In genomic region chr2:238427435-238428162, GRCh38 we compare ENCODE assay signal across 7 cellular contexts. TPM values are rescaled to one million over a fixed set of nuclear protein-coding genes. Genes with fewer than 3 reads are reported as not detected.
DNase-seq lines count a peak whose midpoint lies in the region; ATAC-seq and TF ChIP-seq lines count a peak whose summit lies in the region.

No MANE protein-coding gene starts in this region.

- ATAC-seq in GM19395 (IDR thresholded peaks at IDR 0.05; ENCODE audit: unreplicated experiment) = peak; percentile 26

- 0 out of 2 replicates have a peak, but pooled peaks cover 3% of the 10 kb centered on the region for H3K9me3 ChIP-seq in HUES6 (ENCODE audit: control insufficient read depth, insufficient read depth, low read depth, low read length)

- WGBS in lower leg skin, 2 donors = 9 to 16% methylated on average over 9 to 16 of the region's 20 CpGs
- WGBS in urinary bladder = 7% methylated on average over 20 of the region's 20 CpGs

- intact Hi-C loops in lower leg skin (cut with DNase I; ENCODE audit: low total_unique reads) = no loop called here

- peaks cover 9% of the 10 kb centered on the region for H3K36me3 ChIP-seq in HUES6 (ENCODE audit: control insufficient read depth, insufficient read depth, low read length)
- peaks cover 8% of the 10 kb centered on the region for H3K36me3 ChIP-seq in brain microvascular endothelial cell (replicated peaks)
- no peaks in the 10 kb centered on the region for H3K36me3 ChIP-seq in urinary bladder (ENCODE audit: insufficient read depth)

- TF ChIP-seq CTCF in brain microvascular endothelial cell (IDR thresholded peaks at IDR 0.05; ENCODE audit: low read depth, low read length, missing control alignments) = no peak
- TF ChIP-seq CTCF in lower leg skin (IDR thresholded peaks at IDR 0.05) = no peak

- in situ Hi-C loops in brain microvascular endothelial cell (cut with HindIII; ENCODE audit: low pct_ligation_motif_present, low sequenced_read_pairs) = no loop called here

- TF ChIP-seq POLR2A in lower leg skin (IDR thresholded peaks at IDR 0.05) = no peak

- H3K4me3 ChIP-seq in HUES6 (ENCODE audit: low read depth, low read length) (peak overlapping the region; percentile 80), brain microvascular endothelial cell (ENCODE audit: low read depth, low read length) (peak overlapping the region; percentile 81), lower leg skin (ENCODE audit: low read depth, poor library complexity, severe bottlenecking) (peak overlapping the region; percentile 72), urinary bladder (ENCODE audit: low read depth, low read length) (peak overlapping the region; percentile 93)

- H3K4me1 ChIP-seq in HUES6 (ENCODE audit: control insufficient read depth, insufficient read depth, low read length) (peaks cover 8% of the 10 kb centered on the region; the same call in 1 of the 2 replicates), urinary bladder (ENCODE audit: insufficient read depth) (peaks cover 2% of the 10 kb centered on the region)

- H3K27me3 ChIP-seq in HUES6 (ENCODE audit: control insufficient read depth, insufficient read depth, low read length) = no peaks in the 10 kb centered on the region
- no peaks in the 10 kb centered on the region for H3K27me3 ChIP-seq in brain microvascular endothelial cell (replicated peaks)

- peak overlapping the region; percentile 89 for H3K9ac ChIP-seq in HUES6 (ENCODE audit: low read length)

- peak overlapping the region; percentile 95 for H3K27ac ChIP-seq in HUES6 (ENCODE audit: low read depth, low read length)
- H3K27ac ChIP-seq in brain microvascular endothelial cell = peak overlapping the region; percentile 96
- H3K27ac ChIP-seq in urinary bladder (ENCODE audit: low read depth) = peak overlapping the region; percentile 79

- DNase-seq in brain microvascular endothelial cell = no peak
- DNase-seq in lower leg skin (ENCODE audit: low spot score in 2 of 2) = peak in 1 of 2 donors; percentile 86
- DNase-seq in SKM-1 (lab: John Stamatoyannopoulos, UW; ENCODE audit: unreplicated experiment) = no peak
- DNase-seq in iPS-NIHi11 (ENCODE audit: low spot score) = no peak

RNA-seq across cellular contexts. Expression of gene ASB1, which starts 0.9 kb away (rescaled TPM):
- 10 to 100 TPM; 16.6 to 32.9 (median 21.0) TPM for total RNA-seq in lower leg skin
- total RNA-seq in urinary bladder = 17.1 TPM
- 24.7 TPM for polyA plus RNA-seq in urinary bladder
